Comparison of ENCODE assay signal across 16 cellular contexts in genomic region chr11:17294033-17294432, GRCh38. TPM values are rescaled to one million over a fixed set of nuclear protein-coding genes. Genes with fewer than 3 reads are reported as not detected.
DNase-seq lines count a peak whose midpoint lies in the region; ATAC-seq and TF ChIP-seq lines count a peak whose summit lies in the region.
"Had no signal": no experiment of that assay in that cellular context is flagged by ENCODE, and none has a peak within 500 bp of the region (broad histone marks: within the 10 kb centered on the region; RNA-seq: fewer than 3 reads in every experiment).

No MANE protein-coding gene starts in this region.

- peaks cover 71% of the 10 kb centered on the region for H3K4me1 Mint-ChIP-seq in activated naive CD8-positive, alpha-beta T cell (ENCODE audit: low read depth)

- DNase-seq in GM06990 (ENCODE audit: extremely low read depth, insufficient read length): peak; percentile 15
- no peak for DNase-seq in breast epithelium (ENCODE audit: low spot score in 2 of 2)
- DNase-seq in DMS53 treated with DMSO at 0.1 percent for 48 hours (lab: John Stamatoyannopoulos, UW; ENCODE audit: unreplicated experiment): no peak
- DNase-seq in NCI-H187 (lab: John Stamatoyannopoulos, UW): no peak
- no peak for DNase-seq in stimulated activated CD8-positive, alpha-beta memory T cell treated with anti-CD3 and anti-CD28 coated beads, Interleukin-4, amount 100 ng/mL, for 48 hours
- DNase-seq: dermis blood vessel endothelial cell, DND-41, hippocampal formation, KG1, left cardiac atrium, NCI-H524 treated with DMSO at 0.1 percent for 48 hours, PC-3 had no signal

- no peaks in the 10 kb centered on the region for H3K9me3 Mint-ChIP-seq in activated naive CD8-positive, alpha-beta T cell (ENCODE audit: low read depth)

- TF ChIP-seq CTCF in GM06990 (IDR thresholded peaks at IDR 0.05; ENCODE audit: insufficient read depth, low read length, poor library complexity, severe bottlenecking): no peak
- no peak for TF ChIP-seq CTCF in breast epithelium (IDR thresholded peaks at IDR 0.05)

- no peak overlapping the region for H3K4me3 Mint-ChIP-seq in activated naive CD8-positive, alpha-beta T cell

- peaks cover 12% of the 10 kb centered on the region for H3K36me3 Mint-ChIP-seq in activated naive CD8-positive, alpha-beta T cell

- H3K27ac ChIP-seq in breast epithelium: no peak overlapping the region
- H3K27ac ChIP-seq: tibial nerve had no signal

- no peaks in the 10 kb centered on the region for H3K27me3 ChIP-seq in GM06990 (replicated peaks; ENCODE audit: control insufficient read depth, insufficient read depth, low read length)
- no peaks in the 10 kb centered on the region for H3K27me3 ChIP-seq in breast epithelium
- H3K27me3 ChIP-seq: tibial nerve had no signal

- no peaks in the 10 kb centered on the region for H3K9me3 ChIP-seq in breast epithelium
- H3K9me3 ChIP-seq: tibial nerve had no signal

- H3K4me3 ChIP-seq in GM06990 (replicated peaks; ENCODE audit: low read depth, low read length): no peak overlapping the region
- no peak overlapping the region for H3K4me3 ChIP-seq in breast epithelium
- H3K4me3 ChIP-seq: tibial nerve had no signal

- intact Hi-C loops in breast epithelium (cut with DNase I; ENCODE audit: low total_unique reads): no loop called here

- H3K27ac Mint-ChIP-seq in activated naive CD8-positive, alpha-beta T cell: peak overlapping the region; percentile 73

- no peaks in the 10 kb centered on the region for H3K27me3 Mint-ChIP-seq in activated naive CD8-positive, alpha-beta T cell

- ATAC-seq in GM18511 (IDR thresholded peaks at IDR 0.05; ENCODE audit: unreplicated experiment): peak; percentile 60
- peak; percentile 60 for ATAC-seq in HG02759 (IDR thresholded peaks at IDR 0.05; ENCODE audit: unreplicated experiment)
- ATAC-seq: left cardiac atrium, PC-3 had no signal

- no peak for TF ChIP-seq POLR2A in breast epithelium (IDR thresholded peaks at IDR 0.05)

- no peaks in the 10 kb centered on the region; the same call in 1 of the 2 replicates for H3K36me3 ChIP-seq in GM06990 (ENCODE audit: control insufficient read depth, insufficient read depth, low read length)
- H3K36me3 ChIP-seq in breast epithelium: no peaks in the 10 kb centered on the region

- no peaks in the 10 kb centered on the region for H3K4me1 ChIP-seq in breast epithelium
- H3K4me1 ChIP-seq: tibial nerve had no signal

RNA-seq across cellular contexts. Expression of gene NUCB2, which starts 17.5 kb away (rescaled TPM):
- 100 to 1,000 TPM in 1 of 3 donors, 10 to 100 TPM in 2; 32.6 to 131 (median 69.1) TPM for total RNA-seq in breast epithelium

RNA-seq across cellular contexts. Expression of gene NCR3LG1, which starts 57.6 kb away (rescaled TPM):
- total RNA-seq in breast epithelium: 1 to 10 TPM; 2.9 to 5.0 (median 4.3) TPM
